2 cellular contexts compared by ENCODE assay signal in the genomic region with DNA sequence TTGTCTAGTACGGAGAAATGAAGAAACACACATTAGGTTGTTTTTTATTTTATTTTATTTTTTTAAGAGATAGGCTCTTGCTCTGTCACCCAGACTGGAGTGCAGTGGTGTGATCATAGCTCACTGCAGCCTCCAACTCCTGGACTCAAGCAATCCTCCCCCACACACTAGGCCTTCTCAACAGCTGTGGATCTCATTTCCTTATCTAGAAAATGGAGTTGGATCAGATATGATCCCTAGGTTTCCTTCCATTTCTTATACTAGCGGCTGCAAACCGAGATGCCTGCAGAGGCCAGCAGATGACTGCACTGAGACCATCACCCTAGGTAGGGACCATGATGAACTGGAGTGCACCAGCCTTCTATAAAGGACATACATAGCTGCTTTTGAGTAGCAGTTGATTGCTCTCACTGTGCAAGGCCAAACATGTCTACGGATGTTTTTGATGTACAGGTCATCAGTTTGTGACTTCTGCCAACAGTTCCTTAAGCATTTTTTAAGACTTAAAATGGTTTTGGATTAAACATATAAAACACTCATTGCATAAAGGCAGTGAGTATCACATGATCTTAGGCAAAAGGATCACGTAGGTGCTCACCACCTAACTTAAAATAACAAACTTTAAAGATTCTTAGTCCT.
TF ChIP-seq lines count a peak whose summit lies in the region.

No MANE protein-coding gene starts in this region.

TF ChIP-seq in SK-N-SH treated with all-trans-retinoic acid at 6 μM for 48 hours, 23 proteins besides CTCF, POLR2A, EP300 and RAD21:
- TF ChIP-seq GLIS3 (CRISPR knock-in tag; IDR thresholded peaks at IDR 0.05) (no peak), PATZ1 (CRISPR knock-in tag; IDR thresholded peaks at IDR 0.05; ENCODE audit: borderline replicate concordance) (no peak), ISL1 (CRISPR knock-in tag; IDR thresholded peaks at IDR 0.05) (no peak), ZNF565 (CRISPR knock-in tag; conservative IDR thresholded peaks at IDR 0.05; ENCODE audit: low read depth) (no peak), BACH2 (CRISPR knock-in tag; IDR thresholded peaks at IDR 0.05; ENCODE audit: borderline replicate concordance) (no peak), TOX (CRISPR knock-in tag; IDR thresholded peaks at IDR 0.05; ENCODE audit: borderline replicate concordance) (no peak), OSR1 (CRISPR knock-in tag; IDR thresholded peaks at IDR 0.05) (no peak)
- TF ChIP-seq, protein P1, sequence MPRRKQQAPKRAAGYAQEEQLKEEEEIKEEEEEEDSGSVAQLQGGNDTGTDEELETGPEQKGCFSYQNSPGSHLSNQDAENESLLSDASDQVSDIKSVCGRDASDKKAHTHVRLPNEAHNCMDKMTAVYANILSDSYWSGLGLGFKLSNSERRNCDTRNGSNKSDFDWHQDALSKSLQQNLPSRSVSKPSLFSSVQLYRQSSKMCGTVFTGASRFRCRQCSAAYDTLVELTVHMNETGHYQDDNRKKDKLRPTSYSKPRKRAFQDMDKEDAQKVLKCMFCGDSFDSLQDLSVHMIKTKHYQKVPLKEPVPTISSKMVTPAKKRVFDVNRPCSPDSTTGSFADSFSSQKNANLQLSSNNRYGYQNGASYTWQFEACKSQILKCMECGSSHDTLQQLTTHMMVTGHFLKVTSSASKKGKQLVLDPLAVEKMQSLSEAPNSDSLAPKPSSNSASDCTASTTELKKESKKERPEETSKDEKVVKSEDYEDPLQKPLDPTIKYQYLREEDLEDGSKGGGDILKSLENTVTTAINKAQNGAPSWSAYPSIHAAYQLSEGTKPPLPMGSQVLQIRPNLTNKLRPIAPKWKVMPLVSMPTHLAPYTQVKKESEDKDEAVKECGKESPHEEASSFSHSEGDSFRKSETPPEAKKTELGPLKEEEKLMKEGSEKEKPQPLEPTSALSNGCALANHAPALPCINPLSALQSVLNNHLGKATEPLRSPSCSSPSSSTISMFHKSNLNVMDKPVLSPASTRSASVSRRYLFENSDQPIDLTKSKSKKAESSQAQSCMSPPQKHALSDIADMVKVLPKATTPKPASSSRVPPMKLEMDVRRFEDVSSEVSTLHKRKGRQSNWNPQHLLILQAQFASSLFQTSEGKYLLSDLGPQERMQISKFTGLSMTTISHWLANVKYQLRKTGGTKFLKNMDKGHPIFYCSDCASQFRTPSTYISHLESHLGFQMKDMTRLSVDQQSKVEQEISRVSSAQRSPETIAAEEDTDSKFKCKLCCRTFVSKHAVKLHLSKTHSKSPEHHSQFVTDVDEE (CRISPR knock-in tag; IDR thresholded peaks at IDR 0.05): no peak
- TF ChIP-seq, protein P2, sequence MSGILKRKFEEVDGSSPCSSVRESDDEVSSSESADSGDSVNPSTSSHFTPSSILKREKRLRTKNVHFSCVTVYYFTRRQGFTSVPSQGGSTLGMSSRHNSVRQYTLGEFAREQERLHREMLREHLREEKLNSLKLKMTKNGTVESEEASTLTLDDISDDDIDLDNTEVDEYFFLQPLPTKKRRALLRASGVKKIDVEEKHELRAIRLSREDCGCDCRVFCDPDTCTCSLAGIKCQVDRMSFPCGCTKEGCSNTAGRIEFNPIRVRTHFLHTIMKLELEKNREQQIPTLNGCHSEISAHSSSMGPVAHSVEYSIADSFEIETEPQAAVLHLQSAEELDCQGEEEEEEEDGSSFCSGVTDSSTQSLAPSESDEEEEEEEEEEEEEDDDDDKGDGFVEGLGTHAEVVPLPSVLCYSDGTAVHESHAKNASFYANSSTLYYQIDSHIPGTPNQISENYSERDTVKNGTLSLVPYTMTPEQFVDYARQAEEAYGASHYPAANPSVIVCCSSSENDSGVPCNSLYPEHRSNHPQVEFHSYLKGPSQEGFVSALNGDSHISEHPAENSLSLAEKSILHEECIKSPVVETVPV (CRISPR knock-in tag; IDR thresholded peaks at IDR 0.05): no peak
TF ChIP-seq in SK-N-SH treated with all-trans-retinoic acid at 6 μM for 48 hours: peak in this region for 0.

TF ChIP-seq in SK-N-SH, 30 proteins besides CTCF, POLR2A, EP300 and RAD21 (continued from another document):
- TF ChIP-seq, protein P3, sequence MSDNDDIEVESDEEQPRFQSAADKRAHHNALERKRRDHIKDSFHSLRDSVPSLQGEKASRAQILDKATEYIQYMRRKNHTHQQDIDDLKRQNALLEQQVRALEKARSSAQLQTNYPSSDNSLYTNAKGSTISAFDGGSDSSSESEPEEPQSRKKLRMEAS (IDR thresholded peaks at IDR 0.05; ENCODE audit: low read depth): no peak
TF ChIP-seq in SK-N-SH: peak in this region for 0.
